In genomic region chr16:3546990-3547682, GRCh38 we compare ENCODE assay signal across 35 cellular contexts. TPM values are rescaled to one million over a fixed set of nuclear protein-coding genes. Genes with fewer than 3 reads are reported as not detected.
A peak's percentile ranks its signal among the peaks of the same experiment; 100 is the strongest.
DNase-seq lines count a peak whose midpoint lies in the region; ATAC-seq, FAIRE-seq and TF ChIP-seq lines count a peak whose summit lies in the region.
"Had no signal": no experiment of that assay in that cellular context is flagged by ENCODE, and none has a peak within 500 bp of the region (broad histone marks: within the 10 kb centered on the region; RNA-seq: fewer than 3 reads in every experiment).

No MANE protein-coding gene starts in this region.

- CTCF ChIA-PET in HepG2 (lab: Yijun Ruan, JAX; ENCODE audit: low intra/inter-chr PET ratio, low total read pairs) = no interaction called here
- CTCF ChIA-PET in PC-9 (lab: Charles Lee) = no interaction called here

- in situ Hi-C loops in HepG2 (cut with HindIII; ENCODE audit: extremely low pct_ligation_motif_present, low pct_unique_long_range_greater_than_20kb) = no loop called here

- TF ChIP-seq POLR2A in HepG2 (IDR thresholded peaks at IDR 0.05; ENCODE audit: insufficient read depth in 1 of 2, low read depth in 2 of 2, low read length in 2 of 2) = no peak

- H3K9me3 ChIP-seq in HepG2 (ENCODE audit: low read length) = no peaks in the 10 kb centered on the region
- H3K9me3 ChIP-seq in upper lobe of right lung = no peaks in the 10 kb centered on the region
- H3K9me3 ChIP-seq in PC-9 (ENCODE audit: insufficient read depth, low read depth) = no peaks in the 10 kb centered on the region
- H3K9me3 ChIP-seq: BE2C, gastroesophageal sphincter, HAP-1 had no signal

- H3K79me2 ChIP-seq in HepG2 (ENCODE audit: insufficient read depth, low read length) (no peaks in the 10 kb centered on the region), PC-9 (ENCODE audit: low read depth) (no peaks in the 10 kb centered on the region)

- H2AFZ ChIP-seq in HepG2 (ENCODE audit: low read length) = no peak overlapping the region
- H2AFZ ChIP-seq in PC-9 = no peak overlapping the region

- H3K9ac ChIP-seq in HepG2 (ENCODE audit: insufficient read depth, low read depth, low read length) = no peak overlapping the region

- no peak for TF ChIP-seq RAD21 in HepG2 (CRISPR knock-in tag; IDR thresholded peaks at IDR 0.05)

- no peak overlapping the region for H3K4me3 Mint-ChIP-seq in activated naive CD8-positive, alpha-beta T cell treated with anti-CD3 and anti-CD28 coated beads, Interleukin-2, amount 10 ng/mL, durations not matched to agents 7 days and 5 days
- no peak overlapping the region for H3K4me3 Mint-ChIP-seq in activated naive CD8-positive, alpha-beta T cell treated with anti-CD3 and anti-CD28 coated beads for 36 hours
- H3K4me3 Mint-ChIP-seq: activated CD4-positive, alpha-beta T cell treated with anti-CD3 and anti-CD28 coated beads, Interleukin-2, amount 10 ng/mL, durations not matched to agents 7 days and 5 days; nephron progenitor cell had no signal

- BruUV-seq in HepG2 (replicated peaks; lab: Mats Ljungman, UMichigan) = no TSS peak
- no TSS peak for BruUV-seq in PC-9 (replicated peaks; lab: Mats Ljungman, UMichigan)

- TF ChIP-seq EP300 in HepG2 (IDR thresholded peaks at IDR 0.05; ENCODE audit: low read depth in 2 of 2, low read length in 2 of 2) (no peak), HepG2 (CRISPR knock-in tag; IDR thresholded peaks at IDR 0.05; ENCODE audit: borderline replicate concordance) (no peak)

- POLR2A ChIA-PET in activated naive CD8-positive, alpha-beta T cell treated with anti-CD3 and anti-CD28 coated beads, Interleukin-2, amount 10 ng/mL, durations not matched to agents 7 days and 5 days (lab: Charles Lee) = interaction anchor here (0.6 kb wide), 1 partner anchor 86 kb away, joined by 5 read pairs; no protein-coding TSS in a partner anchor
- POLR2A ChIA-PET in HepG2 (lab: Yijun Ruan, JAX) (no interaction called here), PC-9 (lab: Charles Lee; ENCODE audit: unreplicated experiment) (no interaction called here)

- no peaks in the 10 kb centered on the region for H3K27me3 Mint-ChIP-seq in activated naive CD8-positive, alpha-beta T cell treated with anti-CD3 and anti-CD28 coated beads, Interleukin-2, amount 10 ng/mL, durations not matched to agents 7 days and 5 days
- H3K27me3 Mint-ChIP-seq in activated naive CD8-positive, alpha-beta T cell treated with anti-CD3 and anti-CD28 coated beads for 36 hours = no peaks in the 10 kb centered on the region
- H3K27me3 Mint-ChIP-seq: activated CD4-positive, alpha-beta T cell treated with anti-CD3 and anti-CD28 coated beads, Interleukin-2, amount 10 ng/mL, durations not matched to agents 7 days and 5 days had no signal

- FAIRE-seq in HepG2 (lab: Jason Lieb, UNC) = no peak
- FAIRE-seq: endothelial cell of umbilical vein, GM12892, RCC 7860, small intestine had no signal

- peaks cover 5% of the 10 kb centered on the region for H3K4me1 Mint-ChIP-seq in activated naive CD8-positive, alpha-beta T cell treated with anti-CD3 and anti-CD28 coated beads, Interleukin-2, amount 10 ng/mL, durations not matched to agents 7 days and 5 days
- H3K4me1 Mint-ChIP-seq in activated naive CD8-positive, alpha-beta T cell treated with anti-CD3 and anti-CD28 coated beads for 36 hours = no peaks in the 10 kb centered on the region

- intact Hi-C loops in HepG2 (cut with micrococcal nuclease; ENCODE audit: unreplicated experiment) = no loop called here
- intact Hi-C loops in upper lobe of right lung (cut with DNase I) = no loop called here
- intact Hi-C loops in PC-9 (cut with micrococcal nuclease; ENCODE audit: unreplicated experiment) = no loop called here

- H3K36me3 ChIP-seq in HepG2 (replicated peaks in 1 of 2; ENCODE audit: control insufficient read depth in 1 of 2, insufficient read depth in 2 of 2, low read length in 2 of 2) (no peaks in the 10 kb centered on the region), upper lobe of right lung (peaks cover 3% of the 10 kb centered on the region), PC-9 (ENCODE audit: low read depth) (no peaks in the 10 kb centered on the region)
- H3K36me3 ChIP-seq: BE2C, HAP-1, WERI-Rb-1 had no signal

- TF ChIP-seq CTCF in HepG2 (CRISPR knock-in tag; IDR thresholded peaks at IDR 0.05) (no peak), upper lobe of right lung (IDR thresholded peaks at IDR 0.05) (no peak), PC-9 (conservative IDR thresholded peaks at IDR 0.05) (no peak), GM20000 (IDR thresholded peaks at IDR 0.05; ENCODE audit: extremely low read depth, missing control alignments) (no peak)

- ATAC-seq in activated naive CD8-positive, alpha-beta T cell treated with anti-CD3 and anti-CD28 coated beads, Interleukin-2, amount 10 ng/mL, durations not matched to agents 7 days and 5 days (ENCODE audit: low read depth) = no peak
- ATAC-seq in HepG2 (no peak), upper lobe of right lung (peak; percentile 52)
- ATAC-seq: gastroesophageal sphincter; stimulated activated naive CD8-positive, alpha-beta T cell treated with anti-CD3 and anti-CD28 coated beads, Interleukin-15, Interleukin-2, amounts not matched to agents 100 U/mL and 50 U/mL, for 24 hours had no signal

- H3F3A ChIP-seq in PC-9 (ENCODE audit: insufficient read depth, low read depth) = no peaks in the 10 kb centered on the region

- 52% methylated on average over 14 of the region's 14 CpGs for WGBS in HepG2 (ENCODE audit: low lambda C conversion rate)

- peaks cover 34% of the 10 kb centered on the region for H3K36me3 Mint-ChIP-seq in activated naive CD8-positive, alpha-beta T cell treated with anti-CD3 and anti-CD28 coated beads, Interleukin-2, amount 10 ng/mL, durations not matched to agents 7 days and 5 days
- peaks cover 17% of the 10 kb centered on the region for H3K36me3 Mint-ChIP-seq in activated naive CD8-positive, alpha-beta T cell treated with anti-CD3 and anti-CD28 coated beads for 36 hours

- no peak overlapping the region for H3K4me2 ChIP-seq in HepG2 (ENCODE audit: low read depth, low read length)
- no peak overlapping the region for H3K4me2 ChIP-seq in PC-9

- H3K9me2 ChIP-seq in PC-9 (ENCODE audit: insufficient read depth) = no peaks in the 10 kb centered on the region

- H3K4me1 ChIP-seq in HepG2 (ENCODE audit: insufficient read depth, low read length) = no peaks in the 10 kb centered on the region
- no peaks in the 10 kb centered on the region for H3K4me1 ChIP-seq in upper lobe of right lung
- no peaks in the 10 kb centered on the region for H3K4me1 ChIP-seq in PC-9 (replicated peaks; ENCODE audit: insufficient read depth)
- H3K4me1 ChIP-seq: BE2C, gastroesophageal sphincter, HAP-1 had no signal

- H3K27ac ChIP-seq in HepG2 (ENCODE audit: extremely low read length, insufficient read depth, low read length) (no peak overlapping the region), upper lobe of right lung (no peak overlapping the region), PC-9 (no peak overlapping the region)
- H3K27ac ChIP-seq: gastroesophageal sphincter, HL-60, WERI-Rb-1 had no signal

- H4K20me1 ChIP-seq in HepG2 (ENCODE audit: insufficient read depth, low read length) = no peaks in the 10 kb centered on the region
- H4K20me1 ChIP-seq in PC-9 (ENCODE audit: insufficient read depth) = no peaks in the 10 kb centered on the region

- peak overlapping the region; percentile 32 for H3K27ac Mint-ChIP-seq in activated naive CD8-positive, alpha-beta T cell treated with anti-CD3 and anti-CD28 coated beads, Interleukin-2, amount 10 ng/mL, durations not matched to agents 7 days and 5 days
- H3K27ac Mint-ChIP-seq in activated naive CD8-positive, alpha-beta T cell treated with anti-CD3 and anti-CD28 coated beads for 36 hours = no peak overlapping the region
- H3K27ac Mint-ChIP-seq: activated CD4-positive, alpha-beta T cell treated with anti-CD3 and anti-CD28 coated beads, Interleukin-2, amount 10 ng/mL, durations not matched to agents 7 days and 5 days; nephron progenitor cell had no signal

- H3K4me3 ChIP-seq in HepG2 (replicated peaks in 1 of 3; ENCODE audit: insufficient read depth in 1 of 3, low read depth in 2 of 3, low read length in 3 of 3) = no peak overlapping the region
- H3K4me3 ChIP-seq in upper lobe of right lung = no peak overlapping the region
- no peak overlapping the region for H3K4me3 ChIP-seq in PC-9
- H3K4me3 ChIP-seq: gastroesophageal sphincter, HAP-1 had no signal

- H3K9me3 Mint-ChIP-seq in activated naive CD8-positive, alpha-beta T cell treated with anti-CD3 and anti-CD28 coated beads, Interleukin-2, amount 10 ng/mL, durations not matched to agents 7 days and 5 days = peaks cover under 1% of the 10 kb centered on the region
- no peaks in the 10 kb centered on the region for H3K9me3 Mint-ChIP-seq in activated naive CD8-positive, alpha-beta T cell treated with anti-CD3 and anti-CD28 coated beads for 36 hours
- H3K9me3 Mint-ChIP-seq: activated CD4-positive, alpha-beta T cell treated with anti-CD3 and anti-CD28 coated beads, Interleukin-2, amount 10 ng/mL, durations not matched to agents 7 days and 5 days had no signal

- 0 out of 5 replicates have a peak, but pooled peaks cover 0 to 7% of the 10 kb centered on the region in 2 experiments for H3K27me3 ChIP-seq in HepG2 (ENCODE audit: control insufficient read depth in 1 of 2, insufficient read depth in 2 of 2, low read length in 2 of 2)
- H3K27me3 ChIP-seq in upper lobe of right lung = no peaks in the 10 kb centered on the region
- peaks cover 8% of the 10 kb centered on the region for H3K27me3 ChIP-seq in PC-9 (ENCODE audit: insufficient read depth, low read depth)
- H3K27me3 ChIP-seq: BE2C, gastroesophageal sphincter had no signal

- DNase-seq in activated naive CD8-positive, alpha-beta T cell treated with anti-CD3 and anti-CD28 coated beads, Interleukin-2, amount 10 ng/mL, durations not matched to agents 7 days and 5 days = no peak
- no peak for DNase-seq in activated naive CD8-positive, alpha-beta T cell treated with anti-CD3 and anti-CD28 coated beads for 36 hours
- DNase-seq in MV-4-11 (lab: John Stamatoyannopoulos, UW) = peak; percentile 85
- no peak for DNase-seq in HepG2 (ENCODE audit: low spot score)
- DNase-seq in upper lobe of right lung = no peak
- no peak for DNase-seq in PC-9
- DNase-seq in GM20000 (ENCODE audit: low spot score) = no peak
- DNase-seq: activated CD4-positive, alpha-beta T cell treated with anti-CD3 and anti-CD28 coated beads, Interleukin-2, amount 10 ng/mL, durations not matched to agents 7 days and 5 days; activated naive CD4-positive, alpha-beta T cell; activated T-cell treated with anti-CD3 and anti-CD28 coated beads, Interleukin-2, amount 50 U/mL, for 48 hours; anterior cingulate cortex; BE2C; hippocampal formation; NCI-H146; NCI-H345; NCI-H69; nephron progenitor cell; small intestine; stimulated activated naive CD8-positive, alpha-beta T cell treated with anti-CD3 and anti-CD28 coated beads, Interleukin-15, Interleukin-2, amounts not matched to agents 100 U/mL and 50 U/mL, for 24 hours; T1000; WERI-Rb-1 had no signal

RNA-seq across cellular contexts. Expression of gene NLRC3, which starts 30.1 kb away (rescaled TPM):
- 10 to 100 TPM; 95.9 to 97.4 TPM for total RNA-seq in activated naive CD8-positive, alpha-beta T cell treated with anti-CD3 and anti-CD28 coated beads, Interleukin-2, amount 10 ng/mL, durations not matched to agents 7 days and 5 days
- total RNA-seq in activated naive CD8-positive, alpha-beta T cell treated with anti-CD3 and anti-CD28 coated beads for 36 hours = 10 to 100 TPM; 12.3 to 12.5 TPM
- total RNA-seq in HepG2 (2016; rRNA removed; fragmentation: Illumina TruSeq; extraction: Trizol) (not detected in 2 replicates), upper lobe of right lung (5.5 TPM), PC-9 (2021) (not detected in 2 replicates)
- not detected in 2 replicates for total RNA-seq in HepG2 (2016; cell fraction: cytosol; rRNA removed; fragmentation: Illumina TruSeq; extraction: Trizol; ENCODE audit: low read depth)
- 0.09 TPM in 1 of 2 replicates, not detected in the other for total RNA-seq in HepG2 (2016; cell fraction: insoluble cytoplasmic fraction; rRNA removed; fragmentation: Illumina TruSeq; extraction: Trizol)
- not detected in 2 replicates for total RNA-seq in HepG2 (2016; cell fraction: membrane; rRNA removed; fragmentation: Illumina TruSeq; extraction: Trizol)
- not detected in 2 replicates for total RNA-seq in HepG2 (2016; cell fraction: nucleus; rRNA removed; fragmentation: Illumina TruSeq; extraction: Trizol)
- polyA plus RNA-seq in HepG2 (2011; rRNA removed) = 0.01 TPM in 1 of 2 replicates, not detected in the other
- not detected in 2 replicates for polyA plus RNA-seq in HepG2 (2011; cell fraction: cytosol; rRNA removed)
- 0.02 TPM in 1 of 2 replicates, not detected in the other for polyA plus RNA-seq in HepG2 (2011; cell fraction: nucleus; rRNA removed)
- polyA plus RNA-seq in HepG2 (2012) = 0.09 and 0.11 TPM in 2 replicates
- not detected in 2 replicates for polyA plus RNA-seq in HepG2 (2016; cell fraction: cytosol; fragmentation: Illumina TruSeq; extraction: Trizol; ENCODE audit: low read depth)
- not detected in 2 replicates for polyA plus RNA-seq in HepG2 (2016; cell fraction: insoluble cytoplasmic fraction; fragmentation: Illumina TruSeq; extraction: Trizol; ENCODE audit: low read depth)
- not detected in 2 replicates for polyA plus RNA-seq in HepG2 (2016; cell fraction: membrane; fragmentation: Illumina TruSeq; extraction: Trizol; ENCODE audit: low read depth)
- not detected in 2 replicates for polyA plus RNA-seq in HepG2 (2016; cell fraction: nucleus; fragmentation: Illumina TruSeq; extraction: Trizol; ENCODE audit: insufficient read depth, low read depth)
- polyA minus RNA-seq in HepG2 (2011; rRNA and poly(A)+ RNA removed; ENCODE audit: low replicate concordance) = 0.07 TPM in 1 of 2 replicates, not detected in the other
- not detected in 2 replicates for polyA minus RNA-seq in HepG2 (2011; cell fraction: cytosol; rRNA and poly(A)+ RNA removed)
- not detected in 2 replicates for polyA minus RNA-seq in HepG2 (2011; cell fraction: nucleus; rRNA and poly(A)+ RNA removed)
- total RNA-seq: osteocyte had no signal
- polyA plus RNA-seq: fibroblast of lung had no signal

RNA-seq across cellular contexts. Expression of gene CLUAP1, which starts 46.3 kb away (rescaled TPM):
- 10 to 100 TPM; 22.9 to 26.8 TPM for total RNA-seq in activated naive CD8-positive, alpha-beta T cell treated with anti-CD3 and anti-CD28 coated beads, Interleukin-2, amount 10 ng/mL, durations not matched to agents 7 days and 5 days
- total RNA-seq in activated naive CD8-positive, alpha-beta T cell treated with anti-CD3 and anti-CD28 coated beads for 36 hours = 10 to 100 TPM in 1 of 2 experiments, 1 to 10 TPM in 1; 8.8 to 10.1 TPM
- total RNA-seq in HepG2 (2016; rRNA removed; fragmentation: Illumina TruSeq; extraction: Trizol) = 19.5 and 25.9 TPM in 2 replicates
- total RNA-seq in HepG2 (2016; cell fraction: cytosol; rRNA removed; fragmentation: Illumina TruSeq; extraction: Trizol; ENCODE audit: low read depth) = 11.0 and 15.5 TPM in 2 replicates
- 18.5 and 28.6 TPM in 2 replicates for total RNA-seq in HepG2 (2016; cell fraction: insoluble cytoplasmic fraction; rRNA removed; fragmentation: Illumina TruSeq; extraction: Trizol)
- 6.7 and 9.0 TPM in 2 replicates for total RNA-seq in HepG2 (2016; cell fraction: membrane; rRNA removed; fragmentation: Illumina TruSeq; extraction: Trizol)
- 12.3 and 17.1 TPM in 2 replicates for total RNA-seq in HepG2 (2016; cell fraction: nucleus; rRNA removed; fragmentation: Illumina TruSeq; extraction: Trizol)
- polyA plus RNA-seq in HepG2 (2011; rRNA removed) = 3.5 and 6.0 TPM in 2 replicates
- polyA plus RNA-seq in HepG2 (2011; cell fraction: cytosol; rRNA removed) = 2.9 and 3.9 TPM in 2 replicates
- 1.9 and 4.4 TPM in 2 replicates for polyA plus RNA-seq in HepG2 (2011; cell fraction: nucleus; rRNA removed)
- 5.2 and 6.8 TPM in 2 replicates for polyA plus RNA-seq in HepG2 (2012)
- polyA plus RNA-seq in HepG2 (2016; cell fraction: cytosol; fragmentation: Illumina TruSeq; extraction: Trizol; ENCODE audit: low read depth) = 3.4 and 3.8 TPM in 2 replicates
- 22.5 and 28.8 TPM in 2 replicates for polyA plus RNA-seq in HepG2 (2016; cell fraction: insoluble cytoplasmic fraction; fragmentation: Illumina TruSeq; extraction: Trizol; ENCODE audit: low read depth)
- polyA plus RNA-seq in HepG2 (2016; cell fraction: membrane; fragmentation: Illumina TruSeq; extraction: Trizol; ENCODE audit: low read depth) = 5.0 and 5.3 TPM in 2 replicates
- polyA plus RNA-seq in HepG2 (2016; cell fraction: nucleus; fragmentation: Illumina TruSeq; extraction: Trizol; ENCODE audit: insufficient read depth, low read depth) = 12.9 and 20.1 TPM in 2 replicates
- 3.6 and 12.3 TPM in 2 replicates for polyA minus RNA-seq in HepG2 (2011; rRNA and poly(A)+ RNA removed; ENCODE audit: low replicate concordance)
- polyA minus RNA-seq in HepG2 (2011; cell fraction: cytosol; rRNA and poly(A)+ RNA removed) = 5.9 and 8.1 TPM in 2 replicates
- 6.7 and 9.6 TPM in 2 replicates for polyA minus RNA-seq in HepG2 (2011; cell fraction: nucleus; rRNA and poly(A)+ RNA removed)
- 23.3 TPM for total RNA-seq in upper lobe of right lung
- total RNA-seq in PC-9 (2021) = 47.0 and 61.4 TPM in 2 replicates

RNA-seq across cellular contexts. Expression of gene C16orf90, which starts 51.8 kb away (rescaled TPM):
- not detected for total RNA-seq in activated naive CD8-positive, alpha-beta T cell treated with anti-CD3 and anti-CD28 coated beads, Interleukin-2, amount 10 ng/mL, durations not matched to agents 7 days and 5 days
- total RNA-seq in activated naive CD8-positive, alpha-beta T cell treated with anti-CD3 and anti-CD28 coated beads for 36 hours = not detected
- total RNA-seq in HepG2 (2016; rRNA removed; fragmentation: Illumina TruSeq; extraction: Trizol) (not detected in 2 replicates), upper lobe of right lung (not detected), PC-9 (2021) (not detected in 2 replicates)
- not detected in 2 replicates for total RNA-seq in HepG2 (2016; cell fraction: cytosol; rRNA removed; fragmentation: Illumina TruSeq; extraction: Trizol; ENCODE audit: low read depth)
- total RNA-seq in HepG2 (2016; cell fraction: insoluble cytoplasmic fraction; rRNA removed; fragmentation: Illumina TruSeq; extraction: Trizol) = not detected in 2 replicates
- total RNA-seq in HepG2 (2016; cell fraction: membrane; rRNA removed; fragmentation: Illumina TruSeq; extraction: Trizol) = not detected in 2 replicates
- total RNA-seq in HepG2 (2016; cell fraction: nucleus; rRNA removed; fragmentation: Illumina TruSeq; extraction: Trizol) = not detected in 2 replicates
- polyA plus RNA-seq in HepG2 (2011; rRNA removed) = not detected in 2 replicates
- polyA plus RNA-seq in HepG2 (2011; cell fraction: cytosol; rRNA removed) = not detected in 2 replicates
- polyA plus RNA-seq in HepG2 (2011; cell fraction: nucleus; rRNA removed) = not detected in 2 replicates
- polyA plus RNA-seq in HepG2 (2012) = not detected in 2 replicates
- polyA plus RNA-seq in HepG2 (2016; cell fraction: cytosol; fragmentation: Illumina TruSeq; extraction: Trizol; ENCODE audit: low read depth) = not detected in 2 replicates
- polyA plus RNA-seq in HepG2 (2016; cell fraction: insoluble cytoplasmic fraction; fragmentation: Illumina TruSeq; extraction: Trizol; ENCODE audit: low read depth) = not detected in 2 replicates
- not detected in 2 replicates for polyA plus RNA-seq in HepG2 (2016; cell fraction: membrane; fragmentation: Illumina TruSeq; extraction: Trizol; ENCODE audit: low read depth)
- polyA plus RNA-seq in HepG2 (2016; cell fraction: nucleus; fragmentation: Illumina TruSeq; extraction: Trizol; ENCODE audit: insufficient read depth, low read depth) = not detected in 2 replicates
- not detected in 2 replicates for polyA minus RNA-seq in HepG2 (2011; rRNA and poly(A)+ RNA removed; ENCODE audit: low replicate concordance)
- not detected in 2 replicates for polyA minus RNA-seq in HepG2 (2011; cell fraction: cytosol; rRNA and poly(A)+ RNA removed)
- not detected in 2 replicates for polyA minus RNA-seq in HepG2 (2011; cell fraction: nucleus; rRNA and poly(A)+ RNA removed)
- total RNA-seq: A673; activated CD4-positive, alpha-beta T cell treated with anti-CD3 and anti-CD28 coated beads, Interleukin-2, amount 10 ng/mL, durations not matched to agents 7 days and 5 days; endothelial cell of umbilical vein; fibroblast of lung; gastroesophageal sphincter; lung microvascular endothelial cell; mucosa of gallbladder; osteocyte; renal cortical epithelial cell; temporal lobe; urinary bladder had no signal
- polyA plus RNA-seq: endothelial cell of umbilical vein, fibroblast of lung, small intestine, urinary bladder had no signal

Comparison
In these comparisons a context has a peak if more than half of its experiments do, and no peak if none do; other contexts are left out.
1. RNA of gene NLRC3, which starts 30.1 kb away (total RNA-seq): 95.9 to 97.4 TPM in activated naive CD8-positive, alpha-beta T cell treated with anti-CD3 and anti-CD28 coated beads, Interleukin-2, amount 10 ng/mL, durations not matched to agents 7 days and 5 days; 12.3 to 12.5 TPM in activated naive CD8-positive, alpha-beta T cell treated with anti-CD3 and anti-CD28 coated beads for 36 hours, 5.5 TPM in upper lobe of right lung (single experiment), not detected in PC-9 and 0.09 TPM in HepG2; every median in the first group is over 4 times any median in the second.